In the genomic region with DNA sequence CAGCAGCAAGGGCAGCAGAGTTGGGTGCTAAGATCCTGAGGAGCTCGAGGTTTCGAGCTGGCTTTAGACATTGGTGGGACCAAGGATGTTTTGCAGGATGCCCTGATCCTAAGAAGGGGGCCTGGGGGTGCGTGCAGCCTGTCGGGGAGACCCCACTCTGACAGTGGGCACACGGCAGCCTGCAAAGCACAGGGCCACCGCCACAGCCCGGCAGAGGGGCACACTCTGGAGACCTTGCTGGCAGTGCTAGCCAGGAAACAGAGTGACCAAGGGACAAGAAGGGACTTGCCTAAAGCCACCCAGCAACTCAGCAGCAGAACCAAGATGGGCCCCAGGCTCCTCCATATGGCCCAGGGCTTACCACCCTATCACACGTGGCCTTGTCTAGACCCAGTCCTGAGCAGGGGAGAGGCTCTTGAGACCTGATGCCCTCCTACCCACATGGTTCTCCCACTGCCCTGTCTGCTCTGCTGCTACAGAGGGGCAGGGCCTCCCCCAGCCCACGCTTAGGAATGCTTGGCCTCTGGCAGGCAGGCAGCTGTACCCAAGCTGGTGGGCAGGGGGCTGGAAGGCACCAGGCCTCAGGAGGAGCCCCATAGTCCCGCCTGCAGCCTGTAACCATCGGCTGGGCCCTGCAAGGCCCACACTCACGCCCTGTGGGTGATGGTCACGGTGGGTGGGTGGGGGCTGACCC, we compare ENCODE assay signal across 1 cellular context.
TF ChIP-seq lines count a peak whose summit lies in the region.

No MANE protein-coding gene starts in this region.

TF ChIP-seq in K562, 482 proteins besides CTCF, POLR2A, EP300 and RAD21:
- peak; percentile 57 for TF ChIP-seq RBM22 (IDR thresholded peaks at IDR 0.05; ENCODE audit: low read depth, low read length, poor library complexity, severe bottlenecking)
- TF ChIP-seq MCM2 (IDR thresholded peaks at IDR 0.05; ENCODE audit: low read depth): no peak
- TF ChIP-seq RBFOX2 (IDR thresholded peaks at IDR 0.05; ENCODE audit: low read depth, low read length): peak; percentile 48; the same call in 1 of the 2 replicates
- TF ChIP-seq HIVEP1 (CRISPR knock-in tag; IDR thresholded peaks at IDR 0.05): no peak
- TF ChIP-seq GTF2E2 (tag; IDR thresholded peaks at IDR 0.05): no peak
- TF ChIP-seq POLR2G (IDR thresholded peaks at IDR 0.05; ENCODE audit: low read depth, low read length): peak; percentile 79
- TF ChIP-seq SUPT5H (IDR thresholded peaks at IDR 0.05): peak; percentile 52; the same call in 1 of the 2 replicates
- no peak for TF ChIP-seq KDM2B (CRISPR knock-in tag; IDR thresholded peaks at IDR 0.05)
